In genomic region chr12:1069846-1070245, GRCh38 we compare ENCODE assay signal across 21 cellular contexts.
"Had no signal": no experiment of that assay in that cellular context is flagged by ENCODE, and none has a peak within 500 bp of the region (broad histone marks: within the 10 kb centered on the region; RNA-seq: fewer than 3 reads in every experiment).

No MANE protein-coding gene starts in this region.

- H3K27ac ChIP-seq: colonic mucosa, esophagus muscularis mucosa, foreskin keratinocyte, gastroesophageal sphincter, heart left ventricle, hepatocyte, left lung, lower lobe of right lung had no signal

- DNase-seq: colonic mucosa; cortex of kidney; effector CD8-positive, alpha-beta T cell; effector memory CD8-positive, alpha-beta T cell; endodermal cell; foreskin keratinocyte; heart left ventricle; hypothalamus; immature natural killer cell; left cardiac atrium; left lung; left ventricle myocardium superior; lower lobe of right lung; mesenchymal stem cell; mucosa of descending colon; naive B cell had no signal

- H3K36me3 ChIP-seq: colonic mucosa, esophagus muscularis mucosa, gastroesophageal sphincter, heart left ventricle, left lung, lower lobe of right lung had no signal

- H3K9me3 ChIP-seq: colonic mucosa had no signal

- ATAC-seq: effector memory CD8-positive, alpha-beta T cell; foreskin keratinocyte; gastroesophageal sphincter; heart left ventricle; left cardiac atrium; left lung; left ventricle myocardium superior; lower lobe of right lung; mucosa of descending colon had no signal

- H3K4me3 ChIP-seq: colonic mucosa, esophagus muscularis mucosa, gastroesophageal sphincter, heart left ventricle, hepatocyte, left lung, lower lobe of right lung, mucosa of descending colon had no signal

- H3K4me1 ChIP-seq: colonic mucosa, foreskin keratinocyte, gastroesophageal sphincter, left lung had no signal

- FAIRE-seq: endometrium, keratinocyte had no signal
